Comparison of ENCODE assay signal across 2 cellular contexts in genomic region chr6:43806758-43807227, GRCh38.
TF ChIP-seq lines count a peak whose summit lies in the region.

No MANE protein-coding gene starts in this region.

TF ChIP-seq in K562, 482 proteins besides CTCF, POLR2A, EP300 and RAD21:
- TF ChIP-seq PTBP1 (IDR thresholded peaks at IDR 0.05; ENCODE audit: low read depth, low read length) (no peak), BRCA1 (IDR thresholded peaks at IDR 0.05) (no peak), BRCA1 (CRISPR knock-in tag; IDR thresholded peaks at IDR 0.05) (0 out of 2 replicates have a peak, but pooled peaks have one; percentile 64)
TF ChIP-seq in K562: peak in this region for 1.

TF ChIP-seq in SK-N-SH, 30 proteins besides CTCF, POLR2A, EP300 and RAD21:
- TF ChIP-seq NRF1 (IDR thresholded peaks at IDR 0.05; ENCODE audit: low read depth, low read length) (no peak), MXI1 (IDR thresholded peaks at IDR 0.05; ENCODE audit: low read depth, low read length) (no peak)
